Comparison of ENCODE assay signal across 8 cellular contexts in the genomic region with DNA sequence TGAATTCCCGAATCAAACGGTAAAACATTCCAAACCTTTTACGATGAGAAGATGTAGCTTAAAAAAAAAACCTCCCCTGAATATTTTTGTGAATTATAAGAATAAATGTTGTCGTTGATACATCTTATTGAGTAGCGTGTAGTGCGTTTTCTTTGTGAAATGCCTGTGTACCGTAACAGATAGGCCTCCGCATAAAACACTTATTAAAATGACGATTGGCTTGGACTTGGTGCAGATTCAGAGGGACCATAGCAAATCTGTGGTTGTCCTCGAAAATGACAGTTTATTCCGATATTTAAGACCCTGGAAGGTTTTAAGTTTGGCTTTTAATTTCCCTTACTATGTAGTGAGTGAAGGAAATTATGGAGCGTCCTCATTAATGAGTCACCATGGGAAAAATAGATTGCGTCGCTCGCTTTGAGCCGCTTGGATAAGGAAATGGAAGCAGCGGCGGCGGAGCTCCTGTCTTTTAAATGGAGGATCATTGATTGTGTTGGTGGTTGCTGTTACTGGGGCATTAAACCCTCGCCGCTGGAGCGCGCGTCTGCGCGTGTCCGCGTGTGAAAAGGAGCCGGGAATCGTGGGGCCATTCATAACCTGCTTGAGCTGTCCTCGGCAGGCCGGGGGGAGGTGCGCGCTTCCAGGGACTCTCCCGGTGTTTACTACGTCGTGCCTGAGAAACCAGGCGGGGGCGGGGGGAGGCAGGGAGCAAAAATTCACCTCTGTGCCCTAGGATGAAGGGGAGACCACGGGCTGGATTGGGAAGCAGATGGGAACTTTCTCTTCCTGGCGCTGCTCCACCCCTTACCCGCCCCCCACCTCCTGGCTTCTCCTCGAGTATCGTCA. TPM values are rescaled to one million over a fixed set of nuclear protein-coding genes. Genes with fewer than 3 reads are reported as not detected.
DNase-seq lines count a peak whose midpoint lies in the region; ATAC-seq and TF ChIP-seq lines count a peak whose summit lies in the region.

No MANE protein-coding gene starts in this region.

- in situ Hi-C loops in HAP-1 (cut with MboI; ENCODE audit: low sequenced_read_pairs): no loop called here

- intact Hi-C loops in dendritic cell treated with granulocyte-macrophage colony-stimulating factor and Interleukin-4, amounts not matched to agents 40 ng/mL and 50 ng/mL, for 4 days (cut with micrococcal nuclease): no loop called here

- peaks cover 49% of the 10 kb centered on the region for H3K4me1 Mint-ChIP-seq in activated CD4-positive, alpha-beta T cell treated with anti-CD3 and anti-CD28 coated beads, Interleukin-2, amount 10 ng/mL, durations not matched to agents 7 days and 5 days
- H3K4me1 Mint-ChIP-seq in dendritic cell treated with granulocyte-macrophage colony-stimulating factor and Interleukin-4, amounts not matched to agents 40 ng/mL and 50 ng/mL, for 4 days (ENCODE audit: low read depth): peaks cover 51% of the 10 kb centered on the region

- peaks cover 47% of the 10 kb centered on the region for H3K4me1 ChIP-seq in HAP-1
- peaks cover 12 to 51% (median 38%) of the 10 kb centered on the region in 4 donors for H3K4me1 ChIP-seq in liver (ENCODE audit: control insufficient read depth in 4 of 4, insufficient read depth in 4 of 4, low read length in 3 of 4)

- H3K9ac ChIP-seq in liver (ENCODE audit: low read depth in 1 of 2, low read length in 2 of 2): peak overlapping the region; percentile 93 to 99

- H3K9me3 ChIP-seq in HAP-1 (no peaks in the 10 kb centered on the region), liver (ENCODE audit: control insufficient read depth in 4 of 4, low read length in 3 of 4) (no peaks in the 10 kb centered on the region)

- peak in 1 of 2 donors; percentile 23 for TF ChIP-seq RAD21 in liver (IDR thresholded peaks at IDR 0.05)

- DNase-seq in AG08395 (ENCODE audit: low spot score): peak; percentile 34
- peak; percentile 84 to 95 for DNase-seq in HAP-1 (ENCODE audit: low spot score in 2 of 2)
- peak; percentile 98 for DNase-seq in NCI-H510A treated with DMSO at 0.1 percent for 48 hours (lab: John Stamatoyannopoulos, UW)
- peak; percentile 66 for DNase-seq in activated CD4-positive, alpha-beta T cell treated with anti-CD3 and anti-CD28 coated beads, Interleukin-2, amount 10 ng/mL, durations not matched to agents 7 days and 5 days
- DNase-seq in stimulated activated CD4-positive, alpha-beta T cell treated with anti-CD3 and anti-CD28 coated beads, Interleukin-2, amount 100 ng/mL, for 48 hours: peak; percentile 64

- CTCF ChIA-PET in activated CD4-positive, alpha-beta T cell treated with anti-CD3 and anti-CD28 coated beads, Interleukin-2, amount 10 ng/mL, durations not matched to agents 7 days and 5 days (lab: Charles Lee): interaction anchor here (0.7 to 2.3 kb wide), 5 partner anchors 11 to 181 kb away, joined by 4 to 10 read pairs (median 5); no protein-coding TSS in a partner anchor

- H3K27ac ChIP-seq in liver (ENCODE audit: low read depth in 1 of 2, low read length in 2 of 2): peak overlapping the region; percentile 98

- H3K36me3 Mint-ChIP-seq in activated CD4-positive, alpha-beta T cell treated with anti-CD3 and anti-CD28 coated beads, Interleukin-2, amount 10 ng/mL, durations not matched to agents 7 days and 5 days (ENCODE audit: low read depth): peaks cover 14% of the 10 kb centered on the region
- H3K36me3 Mint-ChIP-seq in dendritic cell treated with granulocyte-macrophage colony-stimulating factor and Interleukin-4, amounts not matched to agents 40 ng/mL and 50 ng/mL, for 4 days (ENCODE audit: low read depth): peaks cover 28% of the 10 kb centered on the region

- H3K4me3 Mint-ChIP-seq in activated CD4-positive, alpha-beta T cell treated with anti-CD3 and anti-CD28 coated beads, Interleukin-2, amount 10 ng/mL, durations not matched to agents 7 days and 5 days: peak overlapping the region; percentile 96
- peak overlapping the region; percentile 100 for H3K4me3 Mint-ChIP-seq in dendritic cell treated with granulocyte-macrophage colony-stimulating factor and Interleukin-4, amounts not matched to agents 40 ng/mL and 50 ng/mL, for 4 days

- peak overlapping the region; percentile 94 for H3K27ac Mint-ChIP-seq in activated CD4-positive, alpha-beta T cell treated with anti-CD3 and anti-CD28 coated beads, Interleukin-2, amount 10 ng/mL, durations not matched to agents 7 days and 5 days
- peak overlapping the region; percentile 97 for H3K27ac Mint-ChIP-seq in dendritic cell treated with granulocyte-macrophage colony-stimulating factor and Interleukin-4, amounts not matched to agents 40 ng/mL and 50 ng/mL, for 4 days

- no peaks in the 10 kb centered on the region for H3K27me3 ChIP-seq in HAP-1 (ENCODE audit: low read depth)
- H3K27me3 ChIP-seq in liver (ENCODE audit: control insufficient read depth in 4 of 4, insufficient read depth in 4 of 4, low read length in 3 of 4): no peaks in the 10 kb centered on the region

- no peaks in the 10 kb centered on the region for H3K27me3 Mint-ChIP-seq in activated CD4-positive, alpha-beta T cell treated with anti-CD3 and anti-CD28 coated beads, Interleukin-2, amount 10 ng/mL, durations not matched to agents 7 days and 5 days
- no peaks in the 10 kb centered on the region for H3K27me3 Mint-ChIP-seq in dendritic cell treated with granulocyte-macrophage colony-stimulating factor and Interleukin-4, amounts not matched to agents 40 ng/mL and 50 ng/mL, for 4 days

- no peak for TF ChIP-seq CTCF in liver (IDR thresholded peaks at IDR 0.05; ENCODE audit: low read depth, low read length, missing input control)

- no peak for ATAC-seq in GM21786 (IDR thresholded peaks at IDR 0.05; ENCODE audit: unreplicated experiment)

- WGBS in liver: under 1% methylated on average over 44 of the region's 44 CpGs

- no peaks in the 10 kb centered on the region for H3K36me3 ChIP-seq in HAP-1 (replicated peaks)
- no peaks in the 10 kb centered on the region for H3K36me3 ChIP-seq in liver (ENCODE audit: control insufficient read depth in 4 of 4, insufficient read depth in 3 of 4, low read depth in 1 of 4, low read length in 3 of 4)

- no peaks in the 10 kb centered on the region for H3K9me3 Mint-ChIP-seq in activated CD4-positive, alpha-beta T cell treated with anti-CD3 and anti-CD28 coated beads, Interleukin-2, amount 10 ng/mL, durations not matched to agents 7 days and 5 days
- no peaks in the 10 kb centered on the region for H3K9me3 Mint-ChIP-seq in dendritic cell treated with granulocyte-macrophage colony-stimulating factor and Interleukin-4, amounts not matched to agents 40 ng/mL and 50 ng/mL, for 4 days

- peak overlapping the region; percentile 70 for H3K4me3 ChIP-seq in HAP-1
- H3K4me3 ChIP-seq in liver (ENCODE audit: low read depth in 1 of 3, low read length in 3 of 3): peak overlapping the region; percentile 91 to 99 (median 98)

- POLR2A ChIA-PET in activated CD4-positive, alpha-beta T cell treated with anti-CD3 and anti-CD28 coated beads, Interleukin-2, amount 10 ng/mL, durations not matched to agents 7 days and 5 days (lab: Charles Lee): interaction anchor here (0.6 to 1.1 kb wide), 3 partner anchors 15 to 36 kb away, joined by 3 read pairs; no protein-coding TSS in a partner anchor

TF ChIP-seq in liver, 16 proteins besides CTCF, POLR2A, EP300 and RAD21 (continues in another document):
- peak; percentile 55 to 77 for TF ChIP-seq JUND (IDR thresholded peaks at IDR 0.05)
- TF ChIP-seq, protein P1, sequence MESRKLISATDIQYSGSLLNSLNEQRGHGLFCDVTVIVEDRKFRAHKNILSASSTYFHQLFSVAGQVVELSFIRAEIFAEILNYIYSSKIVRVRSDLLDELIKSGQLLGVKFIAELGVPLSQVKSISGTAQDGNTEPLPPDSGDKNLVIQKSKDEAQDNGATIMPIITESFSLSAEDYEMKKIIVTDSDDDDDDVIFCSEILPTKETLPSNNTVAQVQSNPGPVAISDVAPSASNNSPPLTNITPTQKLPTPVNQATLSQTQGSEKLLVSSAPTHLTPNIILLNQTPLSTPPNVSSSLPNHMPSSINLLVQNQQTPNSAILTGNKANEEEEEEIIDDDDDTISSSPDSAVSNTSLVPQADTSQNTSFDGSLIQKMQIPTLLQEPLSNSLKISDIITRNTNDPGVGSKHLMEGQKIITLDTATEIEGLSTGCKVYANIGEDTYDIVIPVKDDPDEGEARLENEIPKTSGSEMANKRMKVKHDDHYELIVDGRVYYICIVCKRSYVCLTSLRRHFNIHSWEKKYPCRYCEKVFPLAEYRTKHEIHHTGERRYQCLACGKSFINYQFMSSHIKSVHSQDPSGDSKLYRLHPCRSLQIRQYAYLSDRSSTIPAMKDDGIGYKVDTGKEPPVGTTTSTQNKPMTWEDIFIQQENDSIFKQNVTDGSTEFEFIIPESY (IDR thresholded peaks at IDR 0.05): peak; percentile 17
- no peak for TF ChIP-seq HNF4G (IDR thresholded peaks at IDR 0.05)
- TF ChIP-seq, protein P2, sequence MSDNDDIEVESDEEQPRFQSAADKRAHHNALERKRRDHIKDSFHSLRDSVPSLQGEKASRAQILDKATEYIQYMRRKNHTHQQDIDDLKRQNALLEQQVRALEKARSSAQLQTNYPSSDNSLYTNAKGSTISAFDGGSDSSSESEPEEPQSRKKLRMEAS (IDR thresholded peaks at IDR 0.05): peak; percentile 13

RNA-seq across cellular contexts. Expression of a gene that starts 1.6 kb away (rescaled TPM):
- total RNA-seq in activated CD4-positive, alpha-beta T cell treated with anti-CD3 and anti-CD28 coated beads, Interleukin-2, amount 10 ng/mL, durations not matched to agents 7 days and 5 days: 10 to 100 TPM; 65.1 to 65.2 TPM
- total RNA-seq in liver: 10 to 100 TPM; 17.9 to 29.4 TPM
- 10 to 100 TPM in 1 of 2 donors, 1 to 10 TPM in 1; 7.4 to 12.4 TPM for polyA plus RNA-seq in liver

RNA-seq across cellular contexts. Expression of a gene that starts 41.7 kb away (rescaled TPM):
- total RNA-seq in activated CD4-positive, alpha-beta T cell treated with anti-CD3 and anti-CD28 coated beads, Interleukin-2, amount 10 ng/mL, durations not matched to agents 7 days and 5 days: 1 to 10 TPM; 1.1 to 1.8 TPM
- total RNA-seq in liver: 1 to 10 TPM in 1 of 2 donors, under 1 TPM in 1; 0.84 to 2.9 TPM
- polyA plus RNA-seq in liver: 1 to 10 TPM in 1 of 2 donors, under 1 TPM in 1; 0.50 to 1.9 TPM

Comparison
In these comparisons a context has a peak if more than half of its experiments do, and no peak if none do; other contexts are left out.
1. DNase-seq: peak in every context shown above with its lines; median percentile 98 in NCI-H510A treated with DMSO at 0.1 percent for 48 hours; 90 in HAP-1; 66 in activated CD4-positive, alpha-beta T cell treated with anti-CD3 and anti-CD28 coated beads, Interleukin-2, amount 10 ng/mL, durations not matched to agents 7 days and 5 days; 64 in stimulated activated CD4-positive, alpha-beta T cell treated with anti-CD3 and anti-CD28 coated beads, Interleukin-2, amount 100 ng/mL, for 48 hours; 34 in AG08395.